27 cellular contexts compared by ENCODE assay signal in the genomic region with DNA sequence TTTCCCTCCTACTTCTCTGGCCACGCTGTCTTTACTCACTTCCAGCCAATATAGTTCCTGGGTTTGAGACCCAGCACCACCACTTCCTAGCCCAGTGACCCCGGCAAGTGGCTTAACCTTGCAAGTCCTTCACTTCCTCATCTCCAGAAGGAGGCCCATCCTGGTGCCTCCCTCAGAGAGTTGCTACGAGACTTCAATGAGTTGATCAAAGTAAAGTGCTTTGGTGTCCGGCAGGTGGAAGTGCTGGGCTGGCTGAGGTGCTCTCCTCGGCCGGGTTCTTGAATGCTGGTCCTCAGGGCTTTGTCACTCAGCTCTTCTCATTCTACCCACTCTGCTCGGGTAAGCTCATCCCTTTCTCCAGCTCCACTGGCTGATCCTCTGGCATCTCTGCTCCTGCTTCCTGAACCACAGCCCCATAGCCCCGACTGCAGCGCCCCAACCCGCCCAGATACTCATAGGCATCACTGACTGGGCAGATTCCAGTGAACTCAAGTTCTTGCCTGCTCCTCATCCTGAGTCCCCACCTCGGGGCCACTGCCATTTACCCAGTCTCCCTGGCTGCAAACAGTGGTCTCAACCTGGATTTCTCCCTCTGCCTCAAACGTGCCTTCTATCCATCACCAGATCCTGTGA.
"Had no signal": no experiment of that assay in that cellular context is flagged by ENCODE, and none has a peak within 500 bp of the region (broad histone marks: within the 10 kb centered on the region; RNA-seq: fewer than 3 reads in every experiment).

No MANE protein-coding gene starts in this region.

- H3K36me3 ChIP-seq: adrenal gland, colonic mucosa, gastrocnemius medialis, upper lobe of left lung had no signal

- ATAC-seq: activated T-helper 17 cell treated with anti-CD3 and anti-CD28 coated beads, Interleukin-2, amount 50 U/mL, for 72 hours; body of pancreas; gastrocnemius medialis; left colon; naive thymus-derived CD8-positive, alpha-beta T cell; stimulated activated naive CD8-positive, alpha-beta T cell treated with anti-CD3 and anti-CD28 coated beads, Interleukin-15, amount 100 ng/mL, for 72 hours had no signal

- H3K4me3 ChIP-seq: adrenal gland, body of pancreas, colonic mucosa, gastrocnemius medialis, hepatocyte, skin epidermis, upper lobe of left lung had no signal

- H3K36me3 Mint-ChIP-seq: activated naive CD8-positive, alpha-beta T cell treated with anti-CD3 and anti-CD28 coated beads for 36 hours; naive thymus-derived CD8-positive, alpha-beta T cell; stimulated activated memory B cell treated with anti-CD40 and anti-IgM and Interleukin-4, amounts not matched to agents 10 μg/mL and 1 μg/mL and 100 μg/mL, for 72 hours had no signal

- H3K27ac Mint-ChIP-seq: activated CD4-positive, alpha-beta memory T cell treated with anti-CD3 and anti-CD28 coated beads, Interleukin-2, amount 10 ng/mL, durations not matched to agents 7 days and 5 days; activated CD4-positive, alpha-beta T cell treated with anti-CD3 and anti-CD28 coated beads, Interleukin-2, amount 10 ng/mL, durations not matched to agents 24 days and 14 days; activated naive CD8-positive, alpha-beta T cell treated with anti-CD3 and anti-CD28 coated beads for 36 hours; activated T-cell treated with anti-CD3 and anti-CD28 coated beads, Interleukin-2, amount 50 U/mL, for 24 hours; activated T-helper 17 cell treated with anti-CD3 and anti-CD28 coated beads, Interleukin-2, amount 50 U/mL, for 72 hours; stimulated activated memory B cell treated with anti-CD40 and anti-IgM and Interleukin-4, amounts not matched to agents 10 μg/mL and 1 μg/mL and 100 μg/mL, for 72 hours; stimulated activated naive CD8-positive, alpha-beta T cell treated with anti-CD3 and anti-CD28 coated beads, Interleukin-15, amount 100 ng/mL, for 72 hours; T-helper 2 cell treated with Interferon-gamma antibody and Interleukin-4, amounts not matched to agents 5 μg/mL and 100 μg/mL, for 36 hours had no signal

- H3K9me3 ChIP-seq: adrenal gland, body of pancreas, colonic mucosa, gastrocnemius medialis, upper lobe of left lung had no signal

- H3K4me1 ChIP-seq: adrenal gland, body of pancreas, colonic mucosa, gastrocnemius medialis had no signal

- DNase-seq: activated CD4-positive, alpha-beta memory T cell treated with anti-CD3 and anti-CD28 coated beads, Interleukin-2, amount 10 ng/mL, durations not matched to agents 7 days and 5 days; activated CD4-positive, alpha-beta T cell treated with anti-CD3 and anti-CD28 coated beads, Interleukin-2, amount 10 ng/mL, durations not matched to agents 24 days and 14 days; activated CD4-positive, CD25-positive, alpha-beta regulatory T cell treated with anti-CD3 and anti-CD28 coated beads, Interleukin-2, amount 50 U/mL, for 72 hours; activated CD8-positive, alpha-beta memory T cell treated with anti-CD3 and anti-CD28 coated beads, Interleukin-2, amount 50 U/mL, for 48 hours; activated gamma-delta T cell treated with Interleukin-2 at 50 U/mL for 16 hours; activated naive CD8-positive, alpha-beta T cell treated with anti-CD3 and anti-CD28 coated beads for 36 hours; activated T-cell treated with anti-CD3 and anti-CD28 coated beads, Interleukin-2, amount 50 U/mL, for 24 hours; body of pancreas; cerebellar nuclear complex; colonic mucosa; effector CD8-positive, alpha-beta T cell; gastrocnemius medialis; stimulated activated CD4-positive, alpha-beta T cell treated with anti-CD3 and anti-CD28 coated beads, Interleukin-4, amount 100 ng/mL, for 24 hours; stimulated activated CD8-positive, alpha-beta memory T cell treated with anti-CD3 and anti-CD28 coated beads, Interleukin-4, amount 100 ng/mL, for 48 hours; stimulated activated naive CD8-positive, alpha-beta T cell treated with anti-CD3 and anti-CD28 coated beads, Interleukin-15, amount 100 ng/mL, for 72 hours; substantia nigra; T-helper 1 cell had no signal

- H3K27me3 ChIP-seq: adrenal gland, body of pancreas, colonic mucosa, hepatocyte, upper lobe of left lung had no signal

- H3K4me1 Mint-ChIP-seq: activated CD4-positive, alpha-beta memory T cell treated with anti-CD3 and anti-CD28 coated beads, Interleukin-2, amount 10 ng/mL, durations not matched to agents 7 days and 5 days; activated CD4-positive, alpha-beta T cell treated with anti-CD3 and anti-CD28 coated beads, Interleukin-2, amount 10 ng/mL, durations not matched to agents 24 days and 14 days; activated naive CD8-positive, alpha-beta T cell treated with anti-CD3 and anti-CD28 coated beads for 36 hours; activated T-helper 17 cell treated with anti-CD3 and anti-CD28 coated beads, Interleukin-2, amount 50 U/mL, for 72 hours; stimulated activated memory B cell treated with anti-CD40 and anti-IgM and Interleukin-4, amounts not matched to agents 10 μg/mL and 1 μg/mL and 100 μg/mL, for 72 hours; stimulated activated naive CD8-positive, alpha-beta T cell treated with anti-CD3 and anti-CD28 coated beads, Interleukin-15, amount 100 ng/mL, for 72 hours had no signal

- H3K4me3 Mint-ChIP-seq: activated CD4-positive, alpha-beta memory T cell treated with anti-CD3 and anti-CD28 coated beads, Interleukin-2, amount 10 ng/mL, durations not matched to agents 7 days and 5 days; activated CD4-positive, alpha-beta T cell treated with anti-CD3 and anti-CD28 coated beads, Interleukin-2, amount 10 ng/mL, durations not matched to agents 24 days and 14 days; activated naive CD8-positive, alpha-beta T cell treated with anti-CD3 and anti-CD28 coated beads for 36 hours; activated T-cell treated with anti-CD3 and anti-CD28 coated beads, Interleukin-2, amount 50 U/mL, for 24 hours; activated T-helper 17 cell treated with anti-CD3 and anti-CD28 coated beads, Interleukin-2, amount 50 U/mL, for 72 hours; stimulated activated memory B cell treated with anti-CD40 and anti-IgM and Interleukin-4, amounts not matched to agents 10 μg/mL and 1 μg/mL and 100 μg/mL, for 72 hours; stimulated activated naive CD8-positive, alpha-beta T cell treated with anti-CD3 and anti-CD28 coated beads, Interleukin-15, amount 100 ng/mL, for 72 hours; T-helper 2 cell treated with Interferon-gamma antibody and Interleukin-4, amounts not matched to agents 5 μg/mL and 100 μg/mL, for 36 hours had no signal

- H3K27ac ChIP-seq: adrenal gland, body of pancreas, colonic mucosa, gastrocnemius medialis, hepatocyte, skin epidermis, upper lobe of left lung, VCaP had no signal

- H3K9me3 Mint-ChIP-seq: activated CD4-positive, alpha-beta memory T cell treated with anti-CD3 and anti-CD28 coated beads, Interleukin-2, amount 10 ng/mL, durations not matched to agents 7 days and 5 days; activated CD4-positive, alpha-beta T cell treated with anti-CD3 and anti-CD28 coated beads, Interleukin-2, amount 10 ng/mL, durations not matched to agents 24 days and 14 days; activated naive CD8-positive, alpha-beta T cell treated with anti-CD3 and anti-CD28 coated beads for 36 hours; activated T-cell treated with anti-CD3 and anti-CD28 coated beads, Interleukin-2, amount 50 U/mL, for 24 hours; activated T-helper 17 cell treated with anti-CD3 and anti-CD28 coated beads, Interleukin-2, amount 50 U/mL, for 72 hours; naive thymus-derived CD8-positive, alpha-beta T cell; stimulated activated memory B cell treated with anti-CD40 and anti-IgM and Interleukin-4, amounts not matched to agents 10 μg/mL and 1 μg/mL and 100 μg/mL, for 72 hours; stimulated activated naive CD8-positive, alpha-beta T cell treated with anti-CD3 and anti-CD28 coated beads, Interleukin-15, amount 100 ng/mL, for 72 hours; T-helper 2 cell treated with Interferon-gamma antibody and Interleukin-4, amounts not matched to agents 5 μg/mL and 100 μg/mL, for 36 hours had no signal
